Comparison of ENCODE assay signal across 17 cellular contexts in the genomic region with DNA sequence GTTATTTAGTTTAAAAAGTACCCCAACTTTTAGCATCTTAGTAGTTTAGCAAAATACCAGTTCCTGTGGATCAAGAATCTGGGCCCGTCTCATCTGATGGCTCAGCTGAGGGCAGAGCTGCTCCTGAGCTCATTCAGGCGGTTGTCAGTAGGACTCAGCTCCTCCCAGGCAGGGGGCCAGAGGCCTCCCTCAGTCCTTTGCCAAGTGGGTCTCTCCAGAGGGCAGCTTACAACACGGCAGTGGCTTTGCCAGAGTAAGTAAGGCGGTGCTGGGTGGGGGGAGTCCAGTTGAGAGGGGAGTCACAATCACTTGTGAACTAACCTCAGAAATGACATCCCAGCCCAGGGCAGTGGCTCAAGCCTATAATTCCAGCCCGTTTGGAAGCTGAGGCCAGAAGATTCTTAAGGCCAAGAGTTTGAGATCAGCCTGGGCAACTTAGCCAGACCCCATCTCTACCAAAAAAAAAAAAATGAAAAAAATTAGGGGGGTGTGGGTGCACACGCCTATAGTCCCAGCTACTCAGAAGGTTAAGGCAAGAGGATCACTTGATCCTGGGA.
DNase-seq lines count a peak whose midpoint lies in the region; ATAC-seq and TF ChIP-seq lines count a peak whose summit lies in the region.
"Had no signal": no experiment of that assay in that cellular context is flagged by ENCODE, and none has a peak within 500 bp of the region (broad histone marks: within the 10 kb centered on the region; RNA-seq: fewer than 3 reads in every experiment).

No MANE protein-coding gene starts in this region.

- ATAC-seq in Right ventricle myocardium inferior (peak; percentile 37), left ventricle myocardium superior (no peak), natural killer cell (no peak), GM19023 (IDR thresholded peaks at IDR 0.05; ENCODE audit: unreplicated experiment) (no peak)
- ATAC-seq in natural killer cell treated with Interleukin-12 subunit alpha and Interleukin-12 subunit beta and Interleukin-15 and Interleukin-18, amount 100 ng/mL, for 72 hours: no peak
- ATAC-seq: A549 had no signal

- H3K4me3 ChIP-seq in neural cell (ENCODE audit: low read length): no peak overlapping the region
- H3K4me3 ChIP-seq in spleen: no peak overlapping the region
- H3K4me3 ChIP-seq: A549 had no signal

- H3K9me2 ChIP-seq in neural cell (ENCODE audit: insufficient read depth, low read length): no peaks in the 10 kb centered on the region

- peaks cover 32 to 35% of the 10 kb centered on the region in 2 donors for H3K4me1 Mint-ChIP-seq in natural killer cell treated with Interleukin-12 subunit alpha and Interleukin-12 subunit beta and Interleukin-15 and Interleukin-18, amount 100 ng/mL, for 72 hours (ENCODE audit: low read depth in 2 of 2)
- peaks cover 14 to 18% of the 10 kb centered on the region in 2 donors for H3K4me1 Mint-ChIP-seq in natural killer cell
- H3K4me1 Mint-ChIP-seq: H9 had no signal

- TF ChIP-seq POLR2A in spleen (IDR thresholded peaks at IDR 0.05): no peak

- H3K4me3 Mint-ChIP-seq in natural killer cell treated with Interleukin-12 subunit alpha and Interleukin-12 subunit beta and Interleukin-15 and Interleukin-18, amount 100 ng/mL, for 72 hours: peak overlapping the region; percentile 47
- no peak overlapping the region for H3K4me3 Mint-ChIP-seq in natural killer cell
- H3K4me3 Mint-ChIP-seq: H9 had no signal

- TF ChIP-seq EP300 in neural cell (conservative IDR thresholded peaks at IDR 0.05; ENCODE audit: poor library complexity, severe bottlenecking): no peak

- peak overlapping the region in 1 of 2 donors; percentile 66 for H3K27ac Mint-ChIP-seq in natural killer cell treated with Interleukin-12 subunit alpha and Interleukin-12 subunit beta and Interleukin-15 and Interleukin-18, amount 100 ng/mL, for 72 hours
- H3K27ac Mint-ChIP-seq in natural killer cell: no peak overlapping the region
- H3K27ac Mint-ChIP-seq: CD4-positive, alpha-beta memory T cell; H9 had no signal

- peaks cover 2% of the 10 kb centered on the region for H3F3A ChIP-seq in neural cell (ENCODE audit: insufficient read depth, low read length, poor library complexity, severe bottlenecking)

- no peaks in the 10 kb centered on the region for H3K36me3 Mint-ChIP-seq in natural killer cell treated with Interleukin-12 subunit alpha and Interleukin-12 subunit beta and Interleukin-15 and Interleukin-18, amount 100 ng/mL, for 72 hours
- H3K36me3 Mint-ChIP-seq in natural killer cell: no peaks in the 10 kb centered on the region
- H3K36me3 Mint-ChIP-seq: CD4-positive, alpha-beta memory T cell had no signal

- peaks cover 0 to 2% of the 10 kb centered on the region in 2 donors for H3K27me3 Mint-ChIP-seq in natural killer cell treated with Interleukin-12 subunit alpha and Interleukin-12 subunit beta and Interleukin-15 and Interleukin-18, amount 100 ng/mL, for 72 hours
- peaks cover 3 to 8% of the 10 kb centered on the region in 2 donors for H3K27me3 Mint-ChIP-seq in natural killer cell (ENCODE audit: low read depth in 2 of 2)
- H3K27me3 Mint-ChIP-seq: CD4-positive, alpha-beta memory T cell had no signal

- no peaks in the 10 kb centered on the region for H3K27me3 ChIP-seq in neural cell (ENCODE audit: insufficient read depth, low read depth, low read length)
- no peaks in the 10 kb centered on the region for H3K27me3 ChIP-seq in spleen (replicated peaks in 1 of 7)

- peaks cover 0 to 35% (median 9%) of the 10 kb centered on the region in 6 donors for H3K4me1 ChIP-seq in spleen
- H3K4me1 ChIP-seq: A549 had no signal

- H3K79me2 ChIP-seq in neural cell (replicated peaks; ENCODE audit: insufficient read depth, low read length): no peaks in the 10 kb centered on the region

- H3K36me3 ChIP-seq in neural cell (ENCODE audit: insufficient read depth, low read length): no peaks in the 10 kb centered on the region
- H3K36me3 ChIP-seq in spleen: no peaks in the 10 kb centered on the region

- H4K20me1 ChIP-seq in neural cell (ENCODE audit: insufficient read depth): no peaks in the 10 kb centered on the region

- peak overlapping the region; percentile 20 for H3K27ac ChIP-seq in neural cell (ENCODE audit: low read length)
- H3K27ac ChIP-seq in spleen: no peak overlapping the region
- H3K27ac ChIP-seq: 22Rv1, A549, C4-2B had no signal

- H3K9me3 ChIP-seq in neural cell (ENCODE audit: low read length) (no peaks in the 10 kb centered on the region), spleen (no peaks in the 10 kb centered on the region)
- H3K9me3 ChIP-seq: A549 had no signal

- TF ChIP-seq RAD21 in neural cell (conservative IDR thresholded peaks at IDR 0.05): no peak

- intact Hi-C loops in Right ventricle myocardium inferior (cut with DNase I): no loop called here
- intact Hi-C loops in left ventricle myocardium superior (cut with micrococcal nuclease): no loop called here
- intact Hi-C loops in natural killer cell (cut with micrococcal nuclease): no loop called here
- intact Hi-C loops in spleen (cut with DNase I; ENCODE audit: low total_unique reads): no loop called here

- no peak overlapping the region for H3K9ac ChIP-seq in neural cell (ENCODE audit: low read length)

- H3K9me3 Mint-ChIP-seq in natural killer cell treated with Interleukin-12 subunit alpha and Interleukin-12 subunit beta and Interleukin-15 and Interleukin-18, amount 100 ng/mL, for 72 hours: no peaks in the 10 kb centered on the region
- H3K9me3 Mint-ChIP-seq in natural killer cell: no peaks in the 10 kb centered on the region

- no peak overlapping the region for H2AFZ ChIP-seq in neural cell (ENCODE audit: low read depth, low read length)

- WGBS in spleen, 5 donors: 79 to 92% (median 85%) methylated on average over 5 to 6 of the region's 6 CpGs

- no peak overlapping the region for H3K4me2 ChIP-seq in neural cell (ENCODE audit: low read length)
- H3K4me2 ChIP-seq: A549 had no signal

- TF ChIP-seq CTCF in natural killer cell (IDR thresholded peaks at IDR 0.05): no peak
- TF ChIP-seq CTCF in neural cell (IDR thresholded peaks at IDR 0.05; ENCODE audit: poor library complexity, severe bottlenecking): no peak
- no peak for TF ChIP-seq CTCF in spleen (IDR thresholded peaks at IDR 0.05 in 8 of 11, conservative IDR thresholded peaks at IDR 0.05 in 3 of 11)

- DNase-seq in Right ventricle myocardium inferior (ENCODE audit: missing footprints) (peak; percentile 61), left ventricle myocardium superior (no peak), natural killer cell (no peak), spleen (peak; percentile 69), medulla oblongata (ENCODE audit: extremely low spot score) (no peak)
- no peak for DNase-seq in natural killer cell treated with Interleukin-12 subunit alpha and Interleukin-12 subunit beta and Interleukin-15 and Interleukin-18, amount 100 ng/mL, for 72 hours (ENCODE audit: low spot score)
- DNase-seq: AML-193; CD4-positive, alpha-beta memory T cell; DMS153; DMS79; GF-D8; H9 had no signal

TF ChIP-seq in neural cell, 6 proteins besides CTCF, POLR2A, EP300 and RAD21:
- TF ChIP-seq, protein P1, sequence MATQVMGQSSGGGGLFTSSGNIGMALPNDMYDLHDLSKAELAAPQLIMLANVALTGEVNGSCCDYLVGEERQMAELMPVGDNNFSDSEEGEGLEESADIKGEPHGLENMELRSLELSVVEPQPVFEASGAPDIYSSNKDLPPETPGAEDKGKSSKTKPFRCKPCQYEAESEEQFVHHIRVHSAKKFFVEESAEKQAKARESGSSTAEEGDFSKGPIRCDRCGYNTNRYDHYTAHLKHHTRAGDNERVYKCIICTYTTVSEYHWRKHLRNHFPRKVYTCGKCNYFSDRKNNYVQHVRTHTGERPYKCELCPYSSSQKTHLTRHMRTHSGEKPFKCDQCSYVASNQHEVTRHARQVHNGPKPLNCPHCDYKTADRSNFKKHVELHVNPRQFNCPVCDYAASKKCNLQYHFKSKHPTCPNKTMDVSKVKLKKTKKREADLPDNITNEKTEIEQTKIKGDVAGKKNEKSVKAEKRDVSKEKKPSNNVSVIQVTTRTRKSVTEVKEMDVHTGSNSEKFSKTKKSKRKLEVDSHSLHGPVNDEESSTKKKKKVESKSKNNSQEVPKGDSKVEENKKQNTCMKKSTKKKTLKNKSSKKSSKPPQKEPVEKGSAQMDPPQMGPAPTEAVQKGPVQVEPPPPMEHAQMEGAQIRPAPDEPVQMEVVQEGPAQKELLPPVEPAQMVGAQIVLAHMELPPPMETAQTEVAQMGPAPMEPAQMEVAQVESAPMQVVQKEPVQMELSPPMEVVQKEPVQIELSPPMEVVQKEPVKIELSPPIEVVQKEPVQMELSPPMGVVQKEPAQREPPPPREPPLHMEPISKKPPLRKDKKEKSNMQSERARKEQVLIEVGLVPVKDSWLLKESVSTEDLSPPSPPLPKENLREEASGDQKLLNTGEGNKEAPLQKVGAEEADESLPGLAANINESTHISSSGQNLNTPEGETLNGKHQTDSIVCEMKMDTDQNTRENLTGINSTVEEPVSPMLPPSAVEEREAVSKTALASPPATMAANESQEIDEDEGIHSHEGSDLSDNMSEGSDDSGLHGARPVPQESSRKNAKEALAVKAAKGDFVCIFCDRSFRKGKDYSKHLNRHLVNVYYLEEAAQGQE (IDR thresholded peaks at IDR 0.05; ENCODE audit: borderline replicate concordance): no peak
- TF ChIP-seq TAF1 (IDR thresholded peaks at IDR 0.05; ENCODE audit: low read depth) (no peak), POLR2AphosphoS5 (IDR thresholded peaks at IDR 0.05) (no peak), EZH2 (IDR thresholded peaks at IDR 0.05; ENCODE audit: borderline replicate concordance, insufficient read depth, low read length, poor library complexity, severe bottlenecking) (no peak), SMC3 (conservative IDR thresholded peaks at IDR 0.05; ENCODE audit: poor library complexity) (no peak), MXI1 (conservative IDR thresholded peaks at IDR 0.05; ENCODE audit: poor library complexity, severe bottlenecking) (no peak)

Comparison
In these comparisons a context has a peak if more than half of its experiments do, and no peak if none do; other contexts are left out.
1. DNase-seq: peak in Right ventricle myocardium inferior (single experiment) and spleen (single experiment); none in left ventricle myocardium superior (single experiment), natural killer cell treated with Interleukin-12 subunit alpha and Interleukin-12 subunit beta and Interleukin-15 and Interleukin-18, amount 100 ng/mL, for 72 hours (single experiment), natural killer cell (single experiment) and medulla oblongata (single experiment).